In genomic region chr14:99026471-99026870, GRCh38 we compare ENCODE assay signal across 15 cellular contexts.
DNase-seq lines count a peak whose midpoint lies in the region; ATAC-seq and TF ChIP-seq lines count a peak whose summit lies in the region.
"Had no signal": no experiment of that assay in that cellular context is flagged by ENCODE, and none has a peak within 500 bp of the region (broad histone marks: within the 10 kb centered on the region; RNA-seq: fewer than 3 reads in every experiment).

No MANE protein-coding gene starts in this region.

- no peak overlapping the region for H2BK5ac ChIP-seq in neuronal stem cell (ENCODE audit: low read length)

- no peak overlapping the region for H3K18ac ChIP-seq in neuronal stem cell (ENCODE audit: low read length)

- H3K9me3 Mint-ChIP-seq in activated CD8-positive, alpha-beta T cell treated with anti-CD3 and anti-CD28 coated beads for 36 hours: peaks cover 8% of the 10 kb centered on the region

- H4K8ac ChIP-seq in neuronal stem cell (ENCODE audit: low read depth, low read length): no peak overlapping the region

- WGBS in neuronal stem cell (ENCODE audit: extremely low coverage in 2 of 2, insufficient read length in 2 of 2, insufficient replicate concordance in 1 of 2), 2 donors: no CpG with 5 or more reads among the region's 2 CpGs
- WGBS in body of pancreas, 2 donors: 40 to 55% methylated on average over 2 of the region's 2 CpGs

- no peak overlapping the region for H3K4ac ChIP-seq in neuronal stem cell (ENCODE audit: low read length)

- H3K9me3 ChIP-seq in neuronal stem cell (replicated peaks in 1 of 2; ENCODE audit: control insufficient read depth in 2 of 2, insufficient read depth in 1 of 2, low read depth in 1 of 2, low read length in 2 of 2) (no peaks in the 10 kb centered on the region), left ventricle myocardium inferior (replicated peaks) (no peaks in the 10 kb centered on the region), body of pancreas (no peaks in the 10 kb centered on the region)
- H3K9me3 ChIP-seq: gastroesophageal sphincter had no signal

- no peak overlapping the region for H3K9ac ChIP-seq in neuronal stem cell (ENCODE audit: low read depth, low read length, poor library complexity)

- TF ChIP-seq CTCF in activated CD8-positive, alpha-beta T cell treated with anti-CD3 and anti-CD28 coated beads for 36 hours (IDR thresholded peaks at IDR 0.05): no peak
- no peak for TF ChIP-seq CTCF in left ventricle myocardium inferior (IDR thresholded peaks at IDR 0.05; ENCODE audit: borderline replicate concordance)
- TF ChIP-seq CTCF in body of pancreas (IDR thresholded peaks at IDR 0.05): no peak

- H3K36me3 ChIP-seq in neuronal stem cell (replicated peaks in 1 of 2; ENCODE audit: control insufficient read depth in 2 of 2, insufficient read depth in 2 of 2, low read length in 2 of 2) (no peaks in the 10 kb centered on the region), left ventricle myocardium inferior (no peaks in the 10 kb centered on the region), body of pancreas (replicated peaks in 1 of 2; ENCODE audit: insufficient read depth in 1 of 2, low read depth in 2 of 2) (no peaks in the 10 kb centered on the region)
- H3K36me3 ChIP-seq: gastroesophageal sphincter had no signal

- H3K4me3 Mint-ChIP-seq in activated CD8-positive, alpha-beta T cell treated with anti-CD3 and anti-CD28 coated beads for 36 hours: no peak overlapping the region
- H3K4me3 Mint-ChIP-seq: activated T-cell treated with anti-CD3 and anti-CD28 coated beads, Interleukin-2, amount 50 U/mL, for 72 hours; B cell; brain had no signal

- H2BK15ac ChIP-seq in neuronal stem cell (ENCODE audit: low read length): no peak overlapping the region

- H3K27me3 ChIP-seq in neuronal stem cell (ENCODE audit: control insufficient read depth in 3 of 3, insufficient read depth in 3 of 3, low read depth in 1 of 3, low read length in 3 of 3) (no peaks in the 10 kb centered on the region), left ventricle myocardium inferior (ENCODE audit: low read depth) (peaks cover 63% of the 10 kb centered on the region), body of pancreas (no peaks in the 10 kb centered on the region)
- H3K27me3 ChIP-seq: gastroesophageal sphincter had no signal

- H3K4me1 ChIP-seq in neuronal stem cell (ENCODE audit: control insufficient read depth in 2 of 2, insufficient read depth in 1 of 2, low read depth in 1 of 2, low read length in 2 of 2): peaks cover 0 to 3% of the 10 kb centered on the region in 2 donors
- H3K4me1 ChIP-seq in left ventricle myocardium inferior: no peaks in the 10 kb centered on the region
- no peaks in the 10 kb centered on the region for H3K4me1 ChIP-seq in body of pancreas
- H3K4me1 ChIP-seq: gastroesophageal sphincter had no signal

- peaks cover 8% of the 10 kb centered on the region for H3K4me1 Mint-ChIP-seq in activated CD8-positive, alpha-beta T cell treated with anti-CD3 and anti-CD28 coated beads for 36 hours (ENCODE audit: low read depth)
- H3K4me1 Mint-ChIP-seq: B cell, brain had no signal

- no peak overlapping the region for H2AK5ac ChIP-seq in neuronal stem cell (ENCODE audit: low read depth, low read length)

- peak; percentile 16 for DNase-seq in activated T-cell treated with anti-CD3 and anti-CD28 coated beads for 24 hours (ENCODE audit: low read depth)
- DNase-seq in activated T-cell treated with anti-CD3 and anti-CD28 coated beads for 4 hours: no peak
- peak; percentile 24 for DNase-seq in HT1080 (ENCODE audit: low read depth)
- DNase-seq in activated CD8-positive, alpha-beta T cell treated with anti-CD3 and anti-CD28 coated beads for 36 hours: peak; percentile 45
- DNase-seq in neuronal stem cell (ENCODE audit: low spot score): no peak
- DNase-seq in left ventricle myocardium inferior: no peak
- DNase-seq in body of pancreas: no peak
- DNase-seq: GDM1, NCI-H446, T1000 had no signal

- H3K4me2 ChIP-seq in neuronal stem cell (ENCODE audit: insufficient read depth, low read length, poor library complexity, severe bottlenecking): no peak overlapping the region

- no peaks in the 10 kb centered on the region for H3K79me1 ChIP-seq in neuronal stem cell (ENCODE audit: low read depth, low read length)

- H3K27ac Mint-ChIP-seq in activated CD8-positive, alpha-beta T cell treated with anti-CD3 and anti-CD28 coated beads for 36 hours: no peak overlapping the region
- H3K27ac Mint-ChIP-seq: activated T-cell treated with anti-CD3 and anti-CD28 coated beads, Interleukin-2, amount 50 U/mL, for 72 hours; B cell; brain had no signal

- H3K14ac ChIP-seq in neuronal stem cell (ENCODE audit: low read length): no peak overlapping the region

- POLR2A ChIA-PET in activated CD8-positive, alpha-beta T cell treated with anti-CD3 and anti-CD28 coated beads for 36 hours (lab: Charles Lee): no interaction called here

- H4K91ac ChIP-seq in neuronal stem cell (ENCODE audit: low read depth, low read length, poor library complexity): no peak overlapping the region

- no peak overlapping the region for H3K23ac ChIP-seq in neuronal stem cell (ENCODE audit: low read depth, low read length, poor library complexity)

- H2BK120ac ChIP-seq in neuronal stem cell (ENCODE audit: low read depth, low read length): no peak overlapping the region

- TF ChIP-seq POLR2A in body of pancreas (IDR thresholded peaks at IDR 0.05): no peak

- no peaks in the 10 kb centered on the region for H3K36me3 Mint-ChIP-seq in activated CD8-positive, alpha-beta T cell treated with anti-CD3 and anti-CD28 coated beads for 36 hours (ENCODE audit: low read depth)
- H3K36me3 Mint-ChIP-seq: brain had no signal

- CTCF ChIA-PET in activated CD8-positive, alpha-beta T cell treated with anti-CD3 and anti-CD28 coated beads for 36 hours (lab: Charles Lee): no interaction called here

- H3K4me3 ChIP-seq in neuronal stem cell (ENCODE audit: low read length in 2 of 2) (no peak overlapping the region), left ventricle myocardium inferior (no peak overlapping the region), body of pancreas (no peak overlapping the region)
- H3K4me3 ChIP-seq: gastroesophageal sphincter had no signal

- no peaks in the 10 kb centered on the region for H3K27me3 Mint-ChIP-seq in activated CD8-positive, alpha-beta T cell treated with anti-CD3 and anti-CD28 coated beads for 36 hours
- H3K27me3 Mint-ChIP-seq: B cell, brain had no signal

- H2AFZ ChIP-seq in neuronal stem cell (ENCODE audit: low read length): peak overlapping the region; percentile 71

- ATAC-seq in activated CD8-positive, alpha-beta T cell treated with anti-CD3 and anti-CD28 coated beads for 36 hours: peak; percentile 66
- ATAC-seq in body of pancreas (no peak), HG03432 (IDR thresholded peaks at IDR 0.05; ENCODE audit: unreplicated experiment) (no peak)
- ATAC-seq: gastroesophageal sphincter had no signal

- H2BK12ac ChIP-seq in neuronal stem cell (ENCODE audit: low read length): no peak overlapping the region

- H3K27ac ChIP-seq in neuronal stem cell (replicated peaks; ENCODE audit: low read length) (no peak overlapping the region), left ventricle myocardium inferior (replicated peaks) (no peak overlapping the region), body of pancreas (no peak overlapping the region)
- H3K27ac ChIP-seq: gastroesophageal sphincter had no signal

- intact Hi-C loops in activated CD8-positive, alpha-beta T cell treated with anti-CD3 and anti-CD28 coated beads for 36 hours (cut with micrococcal nuclease): no loop called here
- intact Hi-C loops in left ventricle myocardium inferior (cut with micrococcal nuclease) (no loop called here), body of pancreas (cut with DNase I) (no loop called here)

Comparison
In these comparisons a context has a peak if more than half of its experiments do, and no peak if none do; other contexts are left out.
1. DNase-seq: peak in activated T-cell treated with anti-CD3 and anti-CD28 coated beads for 24 hours (single experiment), HT1080 (single experiment) and activated CD8-positive, alpha-beta T cell treated with anti-CD3 and anti-CD28 coated beads for 36 hours (single experiment); none in activated T-cell treated with anti-CD3 and anti-CD28 coated beads for 4 hours (single experiment), neuronal stem cell (single experiment), left ventricle myocardium inferior (single experiment) and body of pancreas (0 of 4).